ENCODE assay signal across 8 cellular contexts in genomic region chr15:38072507-38073277, GRCh38.
DNase-seq lines count a peak whose midpoint lies in the region; ATAC-seq and TF ChIP-seq lines count a peak whose summit lies in the region.

No MANE protein-coding gene starts in this region.

- peak; percentile 56 for DNase-seq in CD1c-positive myeloid dendritic cell (ENCODE audit: extremely low spot score)
- DNase-seq in NCI-H526 (lab: John Stamatoyannopoulos, UW), result peak; percentile 88 to 95
- peak; percentile 60 to 98 (median 91) for DNase-seq in amygdala (lab: John Stamatoyannopoulos, UW)
- peak; percentile 65 to 79 for DNase-seq in heart right ventricle
- DNase-seq in osteoblast (ENCODE audit: insufficient read length, low spot score, missing footprints), result peak; percentile 92
- no peak for DNase-seq in NCI-H226

- H3K79me2 ChIP-seq in osteoblast (ENCODE audit: insufficient read depth, low read length), result no peaks in the 10 kb centered on the region

- H4K20me1 ChIP-seq in osteoblast (ENCODE audit: insufficient read depth, low read length), result no peaks in the 10 kb centered on the region

- intact Hi-C loops in heart right ventricle (cut with DNase I), result loop anchor here in 7 of 10 donors (1.0 to 10.0 kb wide), 9 partner anchors 52 to 302 kb away; partner anchors contain the start of gene SPRED1 (in 5 of the 7)

- H3K4me1 ChIP-seq in heart right ventricle (peaks cover 8 to 54% (median 39%) of the 10 kb centered on the region in 9 donors), osteoblast (ENCODE audit: insufficient read depth, low read length) (peaks cover 38% of the 10 kb centered on the region)

- TF ChIP-seq CTCF in heart right ventricle (IDR thresholded peaks at IDR 0.05) (peak in 4 of 9 donors; percentile 22 to 49 (median 33)), osteoblast (IDR thresholded peaks at IDR 0.05; ENCODE audit: extremely low read depth, low read depth, low read length) (no peak)

- peak overlapping the region; percentile 87 for H3K4me2 ChIP-seq in osteoblast (ENCODE audit: insufficient read depth, low read length)

- H2AFZ ChIP-seq in osteoblast (ENCODE audit: low read length), result peak overlapping the region; percentile 93

- no peaks in the 10 kb centered on the region for H3K9me3 ChIP-seq in heart right ventricle
- no peaks in the 10 kb centered on the region for H3K9me3 ChIP-seq in osteoblast (ENCODE audit: low read depth, low read length)

- peak overlapping the region; percentile 37 to 73 (median 63) for H3K4me3 ChIP-seq in heart right ventricle
- H3K4me3 ChIP-seq in osteoblast (ENCODE audit: insufficient read depth, low read length), result peak overlapping the region; percentile 75

- ATAC-seq in GM18870 (IDR thresholded peaks at IDR 0.05; ENCODE audit: unreplicated experiment) (peak; percentile 42), HG03060 (IDR thresholded peaks at IDR 0.05; ENCODE audit: low read depth, unreplicated experiment) (peak; percentile 35), heart right ventricle (peak; percentile 86 to 97 (median 89))

- H3K36me3 ChIP-seq in heart right ventricle, result no peaks in the 10 kb centered on the region
- no peaks in the 10 kb centered on the region for H3K36me3 ChIP-seq in osteoblast (ENCODE audit: insufficient read depth, low read length)

- peaks cover 0 to 3% (median 0%) of the 10 kb centered on the region in 7 donors for H3K27me3 ChIP-seq in heart right ventricle
- H3K27me3 ChIP-seq in osteoblast (ENCODE audit: insufficient read depth, low read length), result no peaks in the 10 kb centered on the region

- H3K27ac ChIP-seq in heart right ventricle (peak overlapping the region; percentile 83 to 96 (median 90)), osteoblast (ENCODE audit: low read depth, low read length) (peak overlapping the region; percentile 90)

- 0% methylated on average over 47 to 54 of the region's 54 CpGs for WGBS in heart right ventricle, 2 donors

Comparison
In these comparisons a context has a peak if more than half of its experiments do, and no peak if none do; other contexts are left out.
1. ATAC-seq: peak in every context shown above with its lines; median percentile 89 in heart right ventricle; 42 in GM18870; 35 in HG03060.